ENCODE assay signal across 13 cellular contexts in the genomic region with DNA sequence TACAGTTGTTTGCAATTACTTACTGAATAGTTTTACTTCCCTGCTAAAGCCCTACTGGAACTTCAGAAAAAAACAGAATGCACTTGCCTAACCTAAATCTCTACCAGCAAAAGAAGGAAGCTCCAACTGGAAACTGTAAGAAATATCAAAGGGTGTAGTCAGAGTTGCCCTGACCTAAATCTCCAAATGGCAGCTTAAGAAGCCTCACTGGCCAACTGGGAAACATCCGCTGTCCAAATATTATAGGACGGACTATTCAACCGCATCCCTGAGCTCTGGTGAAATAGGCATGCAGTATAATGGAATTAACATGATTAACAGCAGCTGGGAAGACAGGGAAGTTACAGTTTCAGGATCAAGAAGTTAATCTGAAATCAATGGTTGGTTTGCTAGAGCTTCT. TPM values are rescaled to one million over a fixed set of nuclear protein-coding genes. Genes with fewer than 3 reads are reported as not detected.
DNase-seq lines count a peak whose midpoint lies in the region; ATAC-seq and TF ChIP-seq lines count a peak whose summit lies in the region.
"Had no signal": no experiment of that assay in that cellular context is flagged by ENCODE, and none has a peak within 500 bp of the region (broad histone marks: within the 10 kb centered on the region; RNA-seq: fewer than 3 reads in every experiment).

No MANE protein-coding gene starts in this region.

- H3K4me1 ChIP-seq in left ventricle myocardium inferior (peaks cover 17% of the 10 kb centered on the region), esophagus (ENCODE audit: control insufficient read depth in 2 of 2, insufficient read depth in 2 of 2, low read length in 1 of 2) (peaks cover under 1 to 4% of the 10 kb centered on the region in 2 donors)

- intact Hi-C loops in left ventricle myocardium inferior (cut with micrococcal nuclease), result no loop called here
- intact Hi-C loops in left ventricle myocardium superior (cut with micrococcal nuclease), result no loop called here
- intact Hi-C loops in posterior vena cava (cut with DNase I), result no loop called here
- intact Hi-C loops in head of caudate nucleus (cut with DNase I), result no loop called here

- peaks cover 98% of the 10 kb centered on the region for H3K36me3 ChIP-seq in left ventricle myocardium inferior
- peaks cover 6 to 22% of the 10 kb centered on the region in 2 donors for H3K36me3 ChIP-seq in esophagus (ENCODE audit: control insufficient read depth in 2 of 2, insufficient read depth in 2 of 2, low read length in 1 of 2)

- 77 to 82% methylated on average over 3 of the region's 3 CpGs for WGBS in esophagus, 2 donors

- H3K27ac ChIP-seq in left ventricle myocardium inferior (replicated peaks) (peak overlapping the region; percentile 20), esophagus (ENCODE audit: low read depth in 2 of 2, low read length in 1 of 2) (peak overlapping the region; percentile 63 to 81)
- H3K27ac ChIP-seq: PC-9 had no signal

- H3K4me3 ChIP-seq in left ventricle myocardium inferior (no peak overlapping the region), esophagus (ENCODE audit: low read depth in 1 of 2, low read length in 2 of 2) (no peak overlapping the region)
- H3K4me3 ChIP-seq: PC-9 had no signal

- DNase-seq in left ventricle myocardium inferior, result no peak
- DNase-seq in left ventricle myocardium superior, result no peak
- DNase-seq in posterior vena cava (ENCODE audit: low spot score), result peak; percentile 2
- no peak for DNase-seq in head of caudate nucleus
- DNase-seq: activated naive CD4-positive, alpha-beta T cell; hypothalamus; Kasumi-1; NCI-H187; PC-9 had no signal

- H3K27me3 ChIP-seq in left ventricle myocardium inferior (ENCODE audit: low read depth) (no peaks in the 10 kb centered on the region), esophagus (ENCODE audit: control insufficient read depth in 1 of 2, insufficient read depth in 2 of 2, low read length in 2 of 2) (no peaks in the 10 kb centered on the region)

- no peak for TF ChIP-seq CTCF in left ventricle myocardium inferior (IDR thresholded peaks at IDR 0.05; ENCODE audit: borderline replicate concordance)

- ATAC-seq in left ventricle myocardium superior (no peak), GM21381 (IDR thresholded peaks at IDR 0.05; ENCODE audit: unreplicated experiment) (no peak), HG03025 (IDR thresholded peaks at IDR 0.05; ENCODE audit: low FRiP score, unreplicated experiment) (no peak), HG03520 (IDR thresholded peaks at IDR 0.05; ENCODE audit: unreplicated experiment) (no peak)

- H3K9me3 ChIP-seq in left ventricle myocardium inferior (replicated peaks) (no peaks in the 10 kb centered on the region), esophagus (ENCODE audit: control insufficient read depth in 2 of 2, insufficient read depth in 1 of 2, low read depth in 1 of 2, low read length in 1 of 2) (no peaks in the 10 kb centered on the region)

RNA-seq across cellular contexts. Expression of a gene that starts 24.3 kb away (rescaled TPM):
- 32.0 TPM for total RNA-seq in left ventricle myocardium inferior
- 31.8 TPM for total RNA-seq in left ventricle myocardium superior
- 10 to 100 TPM; 49.6 to 75.8 TPM for polyA plus RNA-seq in esophagus
- total RNA-seq in posterior vena cava, result 10 to 100 TPM; 35.2 to 35.9 TPM
